ENCODE assay signal across 8 cellular contexts in the genomic region with DNA sequence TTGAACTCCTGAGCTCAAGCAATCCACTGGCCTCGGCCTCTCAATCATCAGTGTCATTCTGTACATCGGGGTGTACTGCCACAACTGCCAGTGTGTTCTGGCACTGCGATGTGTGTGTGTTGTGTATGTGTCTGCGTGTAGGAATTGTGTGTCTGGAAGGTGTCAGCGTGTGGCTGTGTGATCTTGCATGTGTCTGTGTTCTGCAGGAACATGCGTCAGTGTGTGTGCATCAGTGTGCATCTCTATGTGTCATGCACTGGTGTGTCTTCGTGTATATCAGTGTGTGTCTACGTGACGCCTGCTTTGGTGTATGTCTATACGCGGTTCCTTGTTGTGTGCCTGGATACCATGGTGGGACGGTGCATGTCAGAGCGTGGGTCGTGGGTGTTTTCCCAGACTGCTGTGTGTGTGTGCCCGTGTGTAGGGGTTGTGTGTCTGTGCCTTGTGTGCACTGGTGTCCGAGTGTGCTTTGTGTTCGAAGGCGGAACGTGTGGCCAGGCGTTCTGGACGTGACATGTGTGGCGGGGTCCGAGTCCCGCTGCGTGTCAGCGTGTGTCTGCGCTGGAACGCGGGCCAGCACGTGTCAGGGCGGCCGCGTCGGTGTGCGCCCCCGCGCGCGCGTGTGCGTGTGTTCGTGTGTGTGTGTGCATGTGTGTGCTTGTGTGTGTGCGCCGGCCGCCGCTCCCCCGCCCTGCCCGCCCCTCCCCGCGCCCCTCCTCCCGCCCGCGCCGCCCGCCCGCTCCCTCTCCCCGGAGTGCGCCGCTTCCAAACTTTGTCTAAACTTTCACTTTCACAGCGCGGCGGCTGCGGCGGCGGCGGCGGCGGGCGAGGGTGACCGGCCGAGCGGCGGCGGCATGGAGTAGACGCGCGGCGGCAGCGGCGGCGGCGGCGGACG. TPM values are rescaled to one million over a fixed set of nuclear protein-coding genes. Genes with fewer than 3 reads are reported as not detected.
DNase-seq lines count a peak whose midpoint lies in the region; ATAC-seq and TF ChIP-seq lines count a peak whose summit lies in the region.

NFIX (plus strand) TSS at position 775 of the 895 bp plus-strand sequence. CDS start 363 bp downstream, outside the sequence.

- no peaks in the 10 kb centered on the region for H3K4me1 ChIP-seq in colonic mucosa

- peak within 1 kb of the TSS; percentile 61 for H3K27ac ChIP-seq in colonic mucosa

- no peak for TF ChIP-seq RAD21 in Ishikawa (IDR thresholded peaks at IDR 0.05; ENCODE audit: low read depth)

- H3K4me3 ChIP-seq in colonic mucosa = peak within 1 kb of the TSS; percentile 65

- H3K4me1 Mint-ChIP-seq in CD14-positive monocyte = peaks cover 11% of the 10 kb centered on the region
- peaks cover 7% of the 10 kb centered on the region for H3K4me1 Mint-ChIP-seq in activated CD4-positive, alpha-beta T cell treated with anti-CD3 and anti-CD28 coated beads for 36 hours

- no peaks in the 10 kb centered on the region for H3K27me3 ChIP-seq in colonic mucosa

- intact Hi-C loops in CD14-positive monocyte (cut with micrococcal nuclease) = no loop called here
- intact Hi-C loops in activated CD4-positive, alpha-beta T cell treated with anti-CD3 and anti-CD28 coated beads for 36 hours (cut with DNase I, micrococcal nuclease) = loop anchor here in 1 of 2 experiments (1.0 to 2.0 kb wide), 2 partner anchors 12 to 18 kb away; no protein-coding TSS in a partner anchor
- intact Hi-C loops in colonic mucosa (cut with DNase I) = no loop called here

- POLR2A ChIA-PET in activated CD4-positive, alpha-beta T cell treated with anti-CD3 and anti-CD28 coated beads for 36 hours (lab: Charles Lee) = no interaction called here

- CTCF ChIA-PET in activated CD4-positive, alpha-beta T cell treated with anti-CD3 and anti-CD28 coated beads for 36 hours (lab: Charles Lee) = interaction anchor here (0.7 to 1.4 kb wide), 3 partner anchors 19 to 48 kb away, joined by 3 read pairs; no protein-coding TSS in a partner anchor

- TF ChIP-seq EP300 in Ishikawa (IDR thresholded peaks at IDR 0.05; ENCODE audit: borderline replicate concordance) = no peak

- H3K36me3 ChIP-seq in colonic mucosa = no peaks in the 10 kb centered on the region

- DNase-seq in CD14-positive monocyte (ENCODE audit: low spot score) (no peak), colonic mucosa (peak; percentile 71), left kidney (ENCODE audit: low read depth, low spot score) (peak; percentile 78), NCI-H446 treated with DMSO at 0.1 percent for 48 hours (lab: John Stamatoyannopoulos, UW) (no peak)
- peak; percentile 76 for DNase-seq in activated CD4-positive, alpha-beta T cell treated with anti-CD3 and anti-CD28 coated beads for 36 hours
- DNase-seq in stimulated activated CD4-positive, alpha-beta T cell treated with anti-CD3 and anti-CD28 coated beads, Interleukin-2, amount 100 ng/mL, for 4 hours (ENCODE audit: low read depth) = peak; percentile 69

- H3K9me3 Mint-ChIP-seq in CD14-positive monocyte = peaks cover 0 to 6% (median 2%) of the 10 kb centered on the region in 7 donors
- H3K9me3 Mint-ChIP-seq in activated CD4-positive, alpha-beta T cell treated with anti-CD3 and anti-CD28 coated beads for 36 hours (ENCODE audit: low read depth) = no peaks in the 10 kb centered on the region

- TF ChIP-seq CTCF in CD14-positive monocyte (IDR thresholded peaks at IDR 0.05) (no peak), colonic mucosa (IDR thresholded peaks at IDR 0.05) (no peak)

- H3K27ac Mint-ChIP-seq in CD14-positive monocyte = peak within 1 kb of the TSS in 6 of 7 donors; percentile 6 to 73 (median 59)
- peak within 1 kb of the TSS; percentile 68 for H3K27ac Mint-ChIP-seq in activated CD4-positive, alpha-beta T cell treated with anti-CD3 and anti-CD28 coated beads for 36 hours

- H3K9me3 ChIP-seq in colonic mucosa = no peaks in the 10 kb centered on the region

- peak within 1 kb of the TSS; percentile 93 to 99 for H3K4me3 Mint-ChIP-seq in CD14-positive monocyte
- H3K4me3 Mint-ChIP-seq in activated CD4-positive, alpha-beta T cell treated with anti-CD3 and anti-CD28 coated beads for 36 hours = peak within 1 kb of the TSS; percentile 71

- H3K27me3 Mint-ChIP-seq in CD14-positive monocyte (ENCODE audit: low read depth in 3 of 3) = peaks cover 30 to 45% (median 40%) of the 10 kb centered on the region in 3 donors
- H3K27me3 Mint-ChIP-seq in activated CD4-positive, alpha-beta T cell treated with anti-CD3 and anti-CD28 coated beads for 36 hours = peaks cover 5% of the 10 kb centered on the region

- H3K36me3 Mint-ChIP-seq in CD14-positive monocyte = peaks cover 0 to 20% of the 10 kb centered on the region in 2 donors
- no peaks in the 10 kb centered on the region for H3K36me3 Mint-ChIP-seq in activated CD4-positive, alpha-beta T cell treated with anti-CD3 and anti-CD28 coated beads for 36 hours (ENCODE audit: low read depth)

- H3K9ac ChIP-seq in colonic mucosa (ENCODE audit: low read depth in 2 of 2, low read length in 2 of 2) = peak within 1 kb of the TSS; percentile 84 to 93

- peak; percentile 63 for ATAC-seq in activated CD4-positive, alpha-beta T cell treated with anti-CD3 and anti-CD28 coated beads for 36 hours
- ATAC-seq in HG02759 (IDR thresholded peaks at IDR 0.05; ENCODE audit: unreplicated experiment) = no peak

TF ChIP-seq in Ishikawa, 13 proteins besides CTCF, POLR2A, EP300 and RAD21:
- no peak for TF ChIP-seq TAF1 (IDR thresholded peaks at IDR 0.05; ENCODE audit: low read depth)
- TF ChIP-seq, protein P1, sequence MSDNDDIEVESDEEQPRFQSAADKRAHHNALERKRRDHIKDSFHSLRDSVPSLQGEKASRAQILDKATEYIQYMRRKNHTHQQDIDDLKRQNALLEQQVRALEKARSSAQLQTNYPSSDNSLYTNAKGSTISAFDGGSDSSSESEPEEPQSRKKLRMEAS (IDR thresholded peaks at IDR 0.05) = peak; percentile 82

RNA-seq across cellular contexts. Expression of gene NFIX, which starts in this region (rescaled TPM):
- polyA plus RNA-seq in CD14-positive monocyte = under 1 TPM; 0.25 to 0.90 TPM
- 1 to 10 TPM; 4.3 to 4.8 TPM for total RNA-seq in activated CD4-positive, alpha-beta T cell treated with anti-CD3 and anti-CD28 coated beads for 36 hours
- 10 to 100 TPM; 70.9 to 73.8 TPM for total RNA-seq in colonic mucosa

Comparison
In these comparisons a context has a peak if more than half of its experiments do, and no peak if none do; other contexts are left out.
1. RNA of gene NFIX (total RNA-seq): 70.9 to 73.8 TPM in colonic mucosa; 4.3 to 4.8 TPM in activated CD4-positive, alpha-beta T cell treated with anti-CD3 and anti-CD28 coated beads for 36 hours; every median in the first group is over 10 times any median in the second.
2. DNase-seq: peak in activated CD4-positive, alpha-beta T cell treated with anti-CD3 and anti-CD28 coated beads for 36 hours (single experiment), colonic mucosa (single experiment), left kidney (single experiment) and stimulated activated CD4-positive, alpha-beta T cell treated with anti-CD3 and anti-CD28 coated beads, Interleukin-2, amount 100 ng/mL, for 4 hours (single experiment); none in CD14-positive monocyte (single experiment) and NCI-H446 treated with DMSO at 0.1 percent for 48 hours (single experiment).